Comparison of ENCODE assay signal across 8 cellular contexts in genomic region chr15:52709172-52709979, GRCh38. TPM values are rescaled to one million over a fixed set of nuclear protein-coding genes. Genes with fewer than 3 reads are reported as not detected.
A peak's percentile ranks its signal among the peaks of the same experiment; 100 is the strongest.
DNase-seq lines count a peak whose midpoint lies in the region; ATAC-seq and TF ChIP-seq lines count a peak whose summit lies in the region.

No MANE protein-coding gene starts in this region.

- H3K27ac ChIP-seq in liver (ENCODE audit: low read depth in 1 of 2, low read length in 2 of 2): peak overlapping the region; percentile 82 to 85

- ATAC-seq in GM18873 (IDR thresholded peaks at IDR 0.05; ENCODE audit: low FRiP score, unreplicated experiment) (peak; percentile 86), HG02610 (IDR thresholded peaks at IDR 0.05; ENCODE audit: unreplicated experiment) (peak; percentile 63)

- DNase-seq in NCI-H2227 treated with DMSO at 0.1 percent for 48 hours (lab: John Stamatoyannopoulos, UW) (peak; percentile 56), glomerular visceral epithelial cell (ENCODE audit: extremely low spot score) (no peak), DMS 273 (lab: John Stamatoyannopoulos, UW; ENCODE audit: unreplicated experiment) (no peak)
- no peak for DNase-seq in activated naive CD4-positive, alpha-beta T cell (lab: John Stamatoyannopoulos, UW)
- DNase-seq in activated naive CD4-positive, alpha-beta T cell treated with Interleukin-2 at 50 U/mL for 16 hours: no peak

- 25% methylated on average over 10 of the region's 10 CpGs for WGBS in liver

- H3K4me3 ChIP-seq in liver (ENCODE audit: low read depth in 1 of 3, low read length in 3 of 3): peak overlapping the region; percentile 42 to 85 (median 75)

- peak overlapping the region; percentile 60 to 78 for H3K9ac ChIP-seq in liver (ENCODE audit: low read depth in 1 of 2, low read length in 2 of 2)

- peaks cover 3 to 33% (median 14%) of the 10 kb centered on the region in 4 donors for H3K4me1 ChIP-seq in liver (ENCODE audit: control insufficient read depth in 4 of 4, insufficient read depth in 4 of 4, low read length in 3 of 4)

- no peak for TF ChIP-seq CTCF in liver (IDR thresholded peaks at IDR 0.05; ENCODE audit: low read depth, low read length, missing input control)

- no peaks in the 10 kb centered on the region for H3K9me3 ChIP-seq in liver (ENCODE audit: control insufficient read depth in 4 of 4, low read length in 3 of 4)

- peak in 1 of 2 donors; percentile 32 for TF ChIP-seq RAD21 in liver (IDR thresholded peaks at IDR 0.05)

- no peaks in the 10 kb centered on the region for H3K27me3 ChIP-seq in liver (ENCODE audit: control insufficient read depth in 4 of 4, insufficient read depth in 4 of 4, low read length in 3 of 4)

- no peaks in the 10 kb centered on the region for H3K36me3 ChIP-seq in liver (ENCODE audit: control insufficient read depth in 4 of 4, insufficient read depth in 3 of 4, low read depth in 1 of 4, low read length in 3 of 4)

TF ChIP-seq in liver, 16 proteins besides CTCF, POLR2A, EP300 and RAD21:
- TF ChIP-seq TAF1 (conservative IDR thresholded peaks at IDR 0.05) (peak; percentile 84), GABPA (IDR thresholded peaks at IDR 0.05 in 1 of 2, conservative IDR thresholded peaks at IDR 0.05 in 1 of 2) (no peak), JUND (IDR thresholded peaks at IDR 0.05) (peak; percentile 47 to 73), SP1 (IDR thresholded peaks at IDR 0.05) (peak; percentile 65), HNF4A (conservative IDR thresholded peaks at IDR 0.05) (peak; percentile 61 to 83), REST (IDR thresholded peaks at IDR 0.05) (peak; percentile 36), FOXA1 (IDR thresholded peaks at IDR 0.05) (peak; percentile 64), NR2F2 (IDR thresholded peaks at IDR 0.05) (peak; percentile 36), RXRA (IDR thresholded peaks at IDR 0.05) (peak; percentile 81 to 94), HNF4G (IDR thresholded peaks at IDR 0.05) (no peak), EGR1 (IDR thresholded peaks at IDR 0.05; ENCODE audit: low read depth in 2 of 2) (no peak), FOXA2 (IDR thresholded peaks at IDR 0.05) (peak; percentile 75), YY1 (IDR thresholded peaks at IDR 0.05) (peak; percentile 54)
- TF ChIP-seq, protein P1, sequence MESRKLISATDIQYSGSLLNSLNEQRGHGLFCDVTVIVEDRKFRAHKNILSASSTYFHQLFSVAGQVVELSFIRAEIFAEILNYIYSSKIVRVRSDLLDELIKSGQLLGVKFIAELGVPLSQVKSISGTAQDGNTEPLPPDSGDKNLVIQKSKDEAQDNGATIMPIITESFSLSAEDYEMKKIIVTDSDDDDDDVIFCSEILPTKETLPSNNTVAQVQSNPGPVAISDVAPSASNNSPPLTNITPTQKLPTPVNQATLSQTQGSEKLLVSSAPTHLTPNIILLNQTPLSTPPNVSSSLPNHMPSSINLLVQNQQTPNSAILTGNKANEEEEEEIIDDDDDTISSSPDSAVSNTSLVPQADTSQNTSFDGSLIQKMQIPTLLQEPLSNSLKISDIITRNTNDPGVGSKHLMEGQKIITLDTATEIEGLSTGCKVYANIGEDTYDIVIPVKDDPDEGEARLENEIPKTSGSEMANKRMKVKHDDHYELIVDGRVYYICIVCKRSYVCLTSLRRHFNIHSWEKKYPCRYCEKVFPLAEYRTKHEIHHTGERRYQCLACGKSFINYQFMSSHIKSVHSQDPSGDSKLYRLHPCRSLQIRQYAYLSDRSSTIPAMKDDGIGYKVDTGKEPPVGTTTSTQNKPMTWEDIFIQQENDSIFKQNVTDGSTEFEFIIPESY (IDR thresholded peaks at IDR 0.05): peak; percentile 79
- TF ChIP-seq, protein P2, sequence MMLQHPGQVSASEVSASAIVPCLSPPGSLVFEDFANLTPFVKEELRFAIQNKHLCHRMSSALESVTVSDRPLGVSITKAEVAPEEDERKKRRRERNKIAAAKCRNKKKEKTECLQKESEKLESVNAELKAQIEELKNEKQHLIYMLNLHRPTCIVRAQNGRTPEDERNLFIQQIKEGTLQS (IDR thresholded peaks at IDR 0.05): peak; percentile 70
- TF ChIP-seq, protein P3, sequence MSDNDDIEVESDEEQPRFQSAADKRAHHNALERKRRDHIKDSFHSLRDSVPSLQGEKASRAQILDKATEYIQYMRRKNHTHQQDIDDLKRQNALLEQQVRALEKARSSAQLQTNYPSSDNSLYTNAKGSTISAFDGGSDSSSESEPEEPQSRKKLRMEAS (IDR thresholded peaks at IDR 0.05): peak; percentile 86

RNA-seq across cellular contexts. Expression of gene ATOSA, which starts 30.2 kb away (rescaled TPM):
- 10 to 100 TPM; 31.4 to 77.8 TPM for total RNA-seq in liver
- 10 to 100 TPM; 12.8 to 20.9 TPM for polyA plus RNA-seq in liver
